Comparison of ENCODE assay signal across 26 cellular contexts in genomic region chr4:62145276-62145675, GRCh38.
"Had no signal": no experiment of that assay in that cellular context is flagged by ENCODE, and none has a peak within 500 bp of the region (broad histone marks: within the 10 kb centered on the region; RNA-seq: fewer than 3 reads in every experiment).

No MANE protein-coding gene starts in this region.

- H3K4me3 ChIP-seq: colonic mucosa, mucosa of descending colon, pancreas, smooth muscle cell, stomach, thyroid gland, vagina had no signal

- H3K27me3 ChIP-seq: colonic mucosa, foreskin keratinocyte, neutrophil, pancreas, stomach, thyroid gland, vagina had no signal

- H3K4me1 ChIP-seq: colonic mucosa, foreskin keratinocyte, pancreas, stomach, thyroid gland, vagina had no signal

- H3K9me3 ChIP-seq: colonic mucosa, mucosa of descending colon, neutrophil, pancreas, thyroid gland, vagina had no signal

- ATAC-seq: esophagus mucosa; foreskin keratinocyte; mucosa of descending colon; natural killer cell treated with Interleukin-12 subunit alpha and Interleukin-12 subunit beta and Interleukin-15 and Interleukin-18, amount 100 ng/mL, for 72 hours; pancreas; sciatic nerve had no signal

- H3K36me3 ChIP-seq: colonic mucosa, neutrophil, pancreas, stomach, thyroid gland, vagina had no signal

- DNase-seq: colonic mucosa; effector CD8-positive, alpha-beta T cell; endodermal cell; foreskin keratinocyte; hypothalamus; immature natural killer cell; islet precursor cell; kidney glomerular epithelial cell; mesenchymal stem cell; mucosa of descending colon; naive B cell; pancreas; stimulated activated CD4-positive, alpha-beta T cell treated with anti-CD3 and anti-CD28 coated beads, Interleukin-12 subunit alpha, Interleukin-12 subunit beta, amount 100 ng/mL, for 4 hours; stimulated activated CD4-positive, alpha-beta T cell treated with anti-CD3 and anti-CD28 coated beads, Interleukin-1b, Interleukin-23, amount 100 ng/mL, for 48 hours; stimulated activated CD4-positive, alpha-beta T cell treated with anti-CD3 and anti-CD28 coated beads, Interleukin-4, amount 100 ng/mL, for 1 hour; stimulated activated CD8-positive, alpha-beta memory T cell treated with anti-CD3 and anti-CD28 coated beads, Interleukin-4, amount 100 ng/mL, for 48 hours; stimulated activated naive CD4-positive, alpha-beta T cell treated with Interleukin-2 at 50 U/mL for 16 hours; stomach; thyroid gland had no signal

- H3K27ac ChIP-seq: colonic mucosa, epithelial cell of prostate, foreskin keratinocyte, neutrophil, pancreas, stomach, thyroid gland, vagina had no signal
